Comparison of ENCODE assay signal across 11 cellular contexts in genomic region chr16:68200120-68200783, GRCh38. TPM values are rescaled to one million over a fixed set of nuclear protein-coding genes. Genes with fewer than 3 reads are reported as not detected.
DNase-seq lines count a peak whose midpoint lies in the region; ATAC-seq and TF ChIP-seq lines count a peak whose summit lies in the region.
"Had no signal": no experiment of that assay in that cellular context is flagged by ENCODE, and none has a peak within 500 bp of the region (broad histone marks: within the 10 kb centered on the region; RNA-seq: fewer than 3 reads in every experiment).

No MANE protein-coding gene starts in this region.

- DNase-seq in cardiac muscle cell (ENCODE audit: low read depth in 1 of 2, low spot score in 1 of 2) (peak; percentile 5 to 55), Right ventricle myocardium inferior (ENCODE audit: missing footprints) (no peak), glomerular visceral epithelial cell (ENCODE audit: extremely low spot score) (peak; percentile 17), type B pancreatic cell (ENCODE audit: extremely low spot score, unreplicated experiment) (no peak), SIG-M5 (lab: John Stamatoyannopoulos, UW) (no peak), NCI-H2196 treated with DMSO at 0.1 percent for 48 hours (lab: John Stamatoyannopoulos, UW; ENCODE audit: unreplicated experiment) (no peak), Right ventricle myocardium superior (no peak)
- DNase-seq in activated T-helper 1 cell treated with anti-CD3 and anti-CD28 coated beads, Interleukin-12 subunit alpha, Interleukin-12 subunit beta, Interleukin-2, Interleukin-4 antibody, amounts not matched to agents 30 ng/mL and 10 ng/mL and 1 ng/mL, durations not matched to agents 14 hours and 24 hours and 36 hours (ENCODE audit: low spot score) = no peak
- DNase-seq: adrenal gland, NCI-H345, T1000 had no signal

- H3K9me3 Mint-ChIP-seq in activated T-helper 1 cell treated with anti-CD3 and anti-CD28 coated beads, Interleukin-12 subunit alpha, Interleukin-12 subunit beta, Interleukin-2, Interleukin-4 antibody, amounts not matched to agents 30 ng/mL and 10 ng/mL and 1 ng/mL, durations not matched to agents 14 hours and 24 hours and 36 hours = no peaks in the 10 kb centered on the region
- no peaks in the 10 kb centered on the region for H3K9me3 Mint-ChIP-seq in type B pancreatic cell

- TF ChIP-seq CTCF in cardiac muscle cell (IDR thresholded peaks at IDR 0.05; ENCODE audit: low read depth, low read length) = no peak
- no peak for TF ChIP-seq CTCF in type B pancreatic cell (conservative IDR thresholded peaks at IDR 0.05)

- ATAC-seq in Right ventricle myocardium inferior (no peak), Right ventricle myocardium superior (ENCODE audit: poor library complexity) (no peak)

- H3K36me3 ChIP-seq in cardiac muscle cell = no peaks in the 10 kb centered on the region
- H3K36me3 ChIP-seq: adrenal gland had no signal

- peak overlapping the region; percentile 76 for H3K27ac ChIP-seq in cardiac muscle cell
- H3K27ac ChIP-seq: adrenal gland had no signal

- no peaks in the 10 kb centered on the region for H3K27me3 ChIP-seq in cardiac muscle cell
- H3K27me3 ChIP-seq: adrenal gland had no signal

- no peaks in the 10 kb centered on the region for H3K9me3 ChIP-seq in cardiac muscle cell (ENCODE audit: low read depth)
- H3K9me3 ChIP-seq: adrenal gland had no signal

- H3K4me1 Mint-ChIP-seq in activated T-helper 1 cell treated with anti-CD3 and anti-CD28 coated beads, Interleukin-12 subunit alpha, Interleukin-12 subunit beta, Interleukin-2, Interleukin-4 antibody, amounts not matched to agents 30 ng/mL and 10 ng/mL and 1 ng/mL, durations not matched to agents 14 hours and 24 hours and 36 hours (ENCODE audit: low read depth) = peaks cover 8% of the 10 kb centered on the region
- peaks cover 6% of the 10 kb centered on the region for H3K4me1 Mint-ChIP-seq in type B pancreatic cell (ENCODE audit: unreplicated experiment)

- no peak overlapping the region for H3K4me3 ChIP-seq in cardiac muscle cell
- H3K4me3 ChIP-seq: adrenal gland had no signal

- intact Hi-C loops in Right ventricle myocardium inferior (cut with DNase I) (no loop called here), Right ventricle myocardium superior (cut with DNase I) (no loop called here)
- intact Hi-C loops in activated T-helper 1 cell treated with anti-CD3 and anti-CD28 coated beads, Interleukin-12 subunit alpha, Interleukin-12 subunit beta, Interleukin-2, Interleukin-4 antibody, amounts not matched to agents 30 ng/mL and 10 ng/mL and 1 ng/mL, durations not matched to agents 14 hours and 24 hours and 36 hours (cut with micrococcal nuclease) = no loop called here

- no peaks in the 10 kb centered on the region for H3K27me3 Mint-ChIP-seq in activated T-helper 1 cell treated with anti-CD3 and anti-CD28 coated beads, Interleukin-12 subunit alpha, Interleukin-12 subunit beta, Interleukin-2, Interleukin-4 antibody, amounts not matched to agents 30 ng/mL and 10 ng/mL and 1 ng/mL, durations not matched to agents 14 hours and 24 hours and 36 hours (ENCODE audit: insufficient read depth)
- no peaks in the 10 kb centered on the region for H3K27me3 Mint-ChIP-seq in type B pancreatic cell

- peaks cover 9% of the 10 kb centered on the region for H3K36me3 Mint-ChIP-seq in activated T-helper 1 cell treated with anti-CD3 and anti-CD28 coated beads, Interleukin-12 subunit alpha, Interleukin-12 subunit beta, Interleukin-2, Interleukin-4 antibody, amounts not matched to agents 30 ng/mL and 10 ng/mL and 1 ng/mL, durations not matched to agents 14 hours and 24 hours and 36 hours (ENCODE audit: low read depth)
- H3K36me3 Mint-ChIP-seq in type B pancreatic cell = peaks cover 9% of the 10 kb centered on the region

- no peak overlapping the region for H3K4me3 Mint-ChIP-seq in activated T-helper 1 cell treated with anti-CD3 and anti-CD28 coated beads, Interleukin-12 subunit alpha, Interleukin-12 subunit beta, Interleukin-2, Interleukin-4 antibody, amounts not matched to agents 30 ng/mL and 10 ng/mL and 1 ng/mL, durations not matched to agents 14 hours and 24 hours and 36 hours
- H3K4me3 Mint-ChIP-seq in type B pancreatic cell = no peak overlapping the region

- peak overlapping the region; percentile 56 for H3K27ac Mint-ChIP-seq in activated T-helper 1 cell treated with anti-CD3 and anti-CD28 coated beads, Interleukin-12 subunit alpha, Interleukin-12 subunit beta, Interleukin-2, Interleukin-4 antibody, amounts not matched to agents 30 ng/mL and 10 ng/mL and 1 ng/mL, durations not matched to agents 14 hours and 24 hours and 36 hours
- H3K27ac Mint-ChIP-seq in type B pancreatic cell = peak overlapping the region; percentile 17

- H3K4me1 ChIP-seq in cardiac muscle cell (ENCODE audit: low read depth) = peaks cover 10% of the 10 kb centered on the region
- H3K4me1 ChIP-seq: adrenal gland had no signal

RNA-seq across cellular contexts. Expression of gene ESRP2, which starts 35.7 kb away (rescaled TPM):
- total RNA-seq in cardiac muscle cell (0.60 and 2.8 TPM in 2 replicates), Right ventricle myocardium inferior (0.41 TPM), type B pancreatic cell (ENCODE audit: low replicate concordance) (65.6 and 150 TPM in 2 replicates), Right ventricle myocardium superior (0.73 TPM)
- polyA plus RNA-seq in cardiac muscle cell = 1.8 and 3.1 TPM in 2 replicates
- 0.10 and 0.12 TPM in 2 replicates for total RNA-seq in activated T-helper 1 cell treated with anti-CD3 and anti-CD28 coated beads, Interleukin-12 subunit alpha, Interleukin-12 subunit beta, Interleukin-2, Interleukin-4 antibody, amounts not matched to agents 30 ng/mL and 10 ng/mL and 1 ng/mL, durations not matched to agents 14 hours and 24 hours and 36 hours

RNA-seq across cellular contexts. Expression of gene PLA2G15, which starts 44.9 kb away (rescaled TPM):
- total RNA-seq in cardiac muscle cell = 18.0 and 19.8 TPM in 2 replicates
- 17.1 and 17.5 TPM in 2 replicates for polyA plus RNA-seq in cardiac muscle cell
- 43.8 TPM for total RNA-seq in Right ventricle myocardium inferior
- total RNA-seq in activated T-helper 1 cell treated with anti-CD3 and anti-CD28 coated beads, Interleukin-12 subunit alpha, Interleukin-12 subunit beta, Interleukin-2, Interleukin-4 antibody, amounts not matched to agents 30 ng/mL and 10 ng/mL and 1 ng/mL, durations not matched to agents 14 hours and 24 hours and 36 hours = 8.6 and 8.8 TPM in 2 replicates
- 20.1 and 22.1 TPM in 2 replicates for total RNA-seq in type B pancreatic cell (ENCODE audit: low replicate concordance)
- total RNA-seq in Right ventricle myocardium superior = 38.1 TPM

Comparison
In these comparisons a context has a peak if more than half of its experiments do, and no peak if none do; other contexts are left out.
1. DNase-seq: peak in cardiac muscle cell (2 of 2) and glomerular visceral epithelial cell (single experiment); none in Right ventricle myocardium inferior (single experiment), activated T-helper 1 cell treated with anti-CD3 and anti-CD28 coated beads, Interleukin-12 subunit alpha, Interleukin-12 subunit beta, Interleukin-2, Interleukin-4 antibody, amounts not matched to agents 30 ng/mL and 10 ng/mL and 1 ng/mL, durations not matched to agents 14 hours and 24 hours and 36 hours (single experiment), type B pancreatic cell (single experiment), SIG-M5 (single experiment), NCI-H2196 treated with DMSO at 0.1 percent for 48 hours (single experiment) and Right ventricle myocardium superior (single experiment).
2. RNA of gene ESRP2, which starts 35.7 kb away (total RNA-seq): 65.6 to 150 TPM in type B pancreatic cell; 0.60 to 2.8 TPM in cardiac muscle cell, 0.73 TPM in Right ventricle myocardium superior (single experiment), 0.41 TPM in Right ventricle myocardium inferior (single experiment) and 0.10 to 0.12 TPM in activated T-helper 1 cell treated with anti-CD3 and anti-CD28 coated beads, Interleukin-12 subunit alpha, Interleukin-12 subunit beta, Interleukin-2, Interleukin-4 antibody, amounts not matched to agents 30 ng/mL and 10 ng/mL and 1 ng/mL, durations not matched to agents 14 hours and 24 hours and 36 hours; every median in the first group is over 10 times any median in the second.